ENCODE assay signal across 8 cellular contexts in the genomic region with DNA sequence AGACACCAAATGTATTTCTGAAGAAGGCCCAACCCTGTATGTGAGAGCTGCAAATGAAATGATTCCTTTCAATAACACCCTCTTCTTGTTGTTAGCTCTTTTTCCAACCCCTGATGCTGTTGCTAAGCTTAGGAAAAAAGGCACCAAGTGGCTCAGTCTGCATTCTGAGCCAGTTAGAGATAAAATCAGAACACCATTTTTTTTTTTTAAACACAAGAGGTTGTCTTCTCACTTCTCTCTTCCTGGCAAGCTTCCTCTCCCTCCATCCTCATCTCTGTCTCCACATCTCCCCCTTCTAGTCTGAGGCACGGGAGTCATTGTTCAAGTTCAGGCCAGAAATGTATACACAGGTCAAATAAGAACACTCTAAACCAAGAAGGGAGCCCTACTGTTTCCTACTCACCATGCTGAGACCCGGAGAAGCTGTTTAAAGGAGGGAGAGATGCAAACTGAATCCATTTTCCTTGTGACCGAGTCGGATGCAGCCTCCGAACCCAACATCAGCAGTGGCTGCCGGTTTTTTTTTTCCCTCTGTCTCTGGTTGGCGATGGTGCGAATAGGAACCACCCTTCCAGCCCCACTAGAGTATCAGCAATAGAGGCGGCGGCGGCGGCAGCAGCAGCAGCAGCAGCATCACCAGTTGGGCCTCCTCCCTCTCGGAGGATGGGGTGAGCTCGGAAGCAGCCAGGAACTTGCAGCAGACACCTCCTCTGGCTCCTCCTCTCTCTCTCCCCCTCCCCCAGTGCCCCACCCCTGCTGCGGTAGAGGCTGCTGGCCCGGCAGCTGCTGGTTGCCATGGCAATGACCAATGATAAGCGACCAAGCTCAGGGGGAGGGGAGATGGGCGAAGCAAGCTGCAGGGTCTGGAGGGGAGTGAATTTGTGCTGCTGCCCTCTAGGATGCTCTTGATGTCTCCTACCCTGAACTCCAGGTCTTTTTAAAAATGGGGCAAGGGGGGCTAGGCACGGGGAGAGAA. TPM values are rescaled to one million over a fixed set of nuclear protein-coding genes. Genes with fewer than 3 reads are reported as not detected.
DNase-seq lines count a peak whose midpoint lies in the region; ATAC-seq and TF ChIP-seq lines count a peak whose summit lies in the region.

TSS of gene JAKMIP2 (minus strand) at position 676 of the 976 bp plus-strand sequence. CDS start 110,922 bp downstream, outside the sequence.

- H3K36me3 ChIP-seq in SK-N-SH (replicated peaks in 1 of 2; ENCODE audit: control insufficient read depth in 1 of 2, insufficient read depth in 2 of 2, low read length in 1 of 2): no peaks in the 10 kb centered on the region
- H3K36me3 ChIP-seq in right atrium auricular region: no peaks in the 10 kb centered on the region
- no peaks in the 10 kb centered on the region for H3K36me3 ChIP-seq in aorta (ENCODE audit: control insufficient read depth in 1 of 2, insufficient read depth in 2 of 2, low read length in 1 of 2)

- TF ChIP-seq CTCF in NB4 (IDR thresholded peaks at IDR 0.05; ENCODE audit: low read depth, low read length) (no peak), SK-N-SH (IDR thresholded peaks at IDR 0.05) (peak; percentile 22), right atrium auricular region (IDR thresholded peaks at IDR 0.05) (no peak), retinal pigment epithelial cell (conservative IDR thresholded peaks at IDR 0.05; ENCODE audit: low read depth, low read length) (no peak)

- peaks cover 32% of the 10 kb centered on the region for H3K4me1 Mint-ChIP-seq in activated naive CD8-positive, alpha-beta T cell treated with anti-CD3 and anti-CD28 coated beads, Interleukin-2, amount 50 U/mL, for 24 hours

- H3K9ac ChIP-seq in SK-N-SH: peak within 1 kb of the TSS; percentile 68

- no peaks in the 10 kb centered on the region; the same call in 1 of the 2 replicates for H3K79me2 ChIP-seq in SK-N-SH (ENCODE audit: insufficient read depth)

- no peaks in the 10 kb centered on the region for H3K27me3 ChIP-seq in SK-N-SH (ENCODE audit: insufficient read depth)
- no peaks in the 10 kb centered on the region for H3K27me3 ChIP-seq in right atrium auricular region
- H3K27me3 ChIP-seq in aorta (ENCODE audit: control insufficient read depth in 1 of 2, insufficient read depth in 2 of 2, low read length in 1 of 2): no peaks in the 10 kb centered on the region

- intact Hi-C loops in aorta (cut with DNase I): no loop called here

- no peaks in the 10 kb centered on the region for H3K36me3 Mint-ChIP-seq in activated naive CD8-positive, alpha-beta T cell treated with anti-CD3 and anti-CD28 coated beads, Interleukin-2, amount 50 U/mL, for 24 hours (ENCODE audit: low read depth)

- H3K27ac ChIP-seq in SK-N-SH (ENCODE audit: low read depth in 2 of 2, low read length in 1 of 2): peak within 1 kb of the TSS; percentile 54 to 99
- peak within 1 kb of the TSS in 1 of 2 donors; percentile 18 for H3K27ac ChIP-seq in right atrium auricular region
- no peak within 1 kb of the TSS for H3K27ac ChIP-seq in aorta (ENCODE audit: low read depth in 1 of 2, low read length in 2 of 2)

- CTCF ChIA-PET in SK-N-SH (lab: Yijun Ruan, JAX): interaction anchor here (0.9 to 2.2 kb wide), 7 partner anchors 9 to 153 kb away, joined by 3 to 16 read pairs (median 3); no protein-coding TSS in a partner anchor

- WGBS in SK-N-SH (ENCODE audit: low lambda C conversion rate): under 1% methylated on average over 18 of the region's 19 CpGs
- 1 to 3% methylated on average over 19 of the region's 19 CpGs for WGBS in aorta, 2 donors

- no peaks in the 10 kb centered on the region for H3K9me2 ChIP-seq in SK-N-SH

- ATAC-seq in GM21723 (IDR thresholded peaks at IDR 0.05; ENCODE audit: unreplicated experiment) (peak; percentile 77), aorta (ENCODE audit: low FRiP score) (peak; percentile 46)
- ATAC-seq in activated naive CD8-positive, alpha-beta T cell treated with anti-CD3 and anti-CD28 coated beads, Interleukin-2, amount 50 U/mL, for 24 hours: peak; percentile 96

- peaks cover 10% of the 10 kb centered on the region for H3F3A ChIP-seq in SK-N-SH (replicated peaks; ENCODE audit: insufficient read depth)

- peak within 1 kb of the TSS; percentile 74 for H3K4me2 ChIP-seq in SK-N-SH

- H3K9me3 ChIP-seq in SK-N-SH (no peaks in the 10 kb centered on the region), right atrium auricular region (no peaks in the 10 kb centered on the region), aorta (ENCODE audit: control insufficient read depth, low read length) (peaks cover 2% of the 10 kb centered on the region)

- H3K4me3 ChIP-seq in NB4 (ENCODE audit: low read depth, low read length) (no peak within 1 kb of the TSS), SK-N-SH (ENCODE audit: low read depth in 2 of 2, low read length in 1 of 2) (peak within 1 kb of the TSS; percentile 69 to 70), right atrium auricular region (peak within 1 kb of the TSS; percentile 0 to 26), retinal pigment epithelial cell (ENCODE audit: low read length) (peak within 1 kb of the TSS; percentile 70), aorta (ENCODE audit: low read length in 2 of 2) (no peak within 1 kb of the TSS)

- POLR2A ChIA-PET in SK-N-SH (lab: Yijun Ruan, JAX): interaction anchor here (0.6 to 1.1 kb wide), 4 partner anchors 16 to 1815 kb away, joined by 3 to 4 read pairs (median 4); no protein-coding TSS in a partner anchor

- in situ Hi-C loops in Caki2 (cut with HindIII; ENCODE audit: low pct_unique_long_range_greater_than_20kb, low sequenced_read_pairs): no loop called here

- H3K4me1 ChIP-seq in SK-N-SH (ENCODE audit: control insufficient read depth in 1 of 2, insufficient read depth in 2 of 2, low read depth in 1 of 2, low read length in 1 of 2) (no peaks in the 10 kb centered on the region; a peak in 2 of 4 replicates), right atrium auricular region (no peaks in the 10 kb centered on the region), aorta (ENCODE audit: control insufficient read depth in 1 of 2, insufficient read depth in 2 of 2, low read length in 2 of 2) (no peaks in the 10 kb centered on the region)

- peak within 1 kb of the TSS; percentile 89 for H3K4me3 Mint-ChIP-seq in activated naive CD8-positive, alpha-beta T cell treated with anti-CD3 and anti-CD28 coated beads, Interleukin-2, amount 50 U/mL, for 24 hours

- no peak for TF ChIP-seq POLR2A in NB4 (IDR thresholded peaks at IDR 0.05; ENCODE audit: extremely low read depth, insufficient read length)

- TF ChIP-seq RAD21 in SK-N-SH (IDR thresholded peaks at IDR 0.05; ENCODE audit: low read length): peak; percentile 43

- no peaks in the 10 kb centered on the region for H3K27me3 Mint-ChIP-seq in activated naive CD8-positive, alpha-beta T cell treated with anti-CD3 and anti-CD28 coated beads, Interleukin-2, amount 50 U/mL, for 24 hours

- peak; percentile 94 for DNase-seq in Caki2 (ENCODE audit: low read depth)
- DNase-seq in NB4 (ENCODE audit: low read depth): peak; percentile 47
- peak; percentile 88 for DNase-seq in SK-N-SH
- DNase-seq in activated naive CD8-positive, alpha-beta T cell treated with anti-CD3 and anti-CD28 coated beads, Interleukin-2, amount 50 U/mL, for 24 hours: peak; percentile 88
- DNase-seq in right atrium auricular region (ENCODE audit: low spot score): peak; percentile 58
- peak; percentile 76 for DNase-seq in retinal pigment epithelial cell (ENCODE audit: low read depth)
- peak; percentile 65 to 79 for DNase-seq in aorta

- peak within 1 kb of the TSS; percentile 86 for H3K27ac Mint-ChIP-seq in activated naive CD8-positive, alpha-beta T cell treated with anti-CD3 and anti-CD28 coated beads, Interleukin-2, amount 50 U/mL, for 24 hours

- H4K20me1 ChIP-seq in SK-N-SH (ENCODE audit: insufficient read depth): no peaks in the 10 kb centered on the region

- peak within 1 kb of the TSS; percentile 84 for H2AFZ ChIP-seq in SK-N-SH (ENCODE audit: low read depth)

- TF ChIP-seq EP300 in SK-N-SH (IDR thresholded peaks at IDR 0.05; ENCODE audit: borderline replicate concordance in 1 of 2, low read depth in 1 of 2, low read length in 1 of 2): no peak; a peak in 1 of 4 replicates

- peaks cover under 1% of the 10 kb centered on the region for H3K9me3 Mint-ChIP-seq in activated naive CD8-positive, alpha-beta T cell treated with anti-CD3 and anti-CD28 coated beads, Interleukin-2, amount 50 U/mL, for 24 hours

TF ChIP-seq in SK-N-SH, 30 proteins besides CTCF, POLR2A, EP300 and RAD21 (continues in another document):
- TF ChIP-seq POLR2AphosphoS5 (IDR thresholded peaks at IDR 0.05; ENCODE audit: low read depth, low read length): peak; percentile 58; the same call in 1 of the 2 replicates
- TF ChIP-seq FOSL2 (IDR thresholded peaks at IDR 0.05; ENCODE audit: borderline replicate concordance, low read depth): no peak
- TF ChIP-seq, protein P1, sequence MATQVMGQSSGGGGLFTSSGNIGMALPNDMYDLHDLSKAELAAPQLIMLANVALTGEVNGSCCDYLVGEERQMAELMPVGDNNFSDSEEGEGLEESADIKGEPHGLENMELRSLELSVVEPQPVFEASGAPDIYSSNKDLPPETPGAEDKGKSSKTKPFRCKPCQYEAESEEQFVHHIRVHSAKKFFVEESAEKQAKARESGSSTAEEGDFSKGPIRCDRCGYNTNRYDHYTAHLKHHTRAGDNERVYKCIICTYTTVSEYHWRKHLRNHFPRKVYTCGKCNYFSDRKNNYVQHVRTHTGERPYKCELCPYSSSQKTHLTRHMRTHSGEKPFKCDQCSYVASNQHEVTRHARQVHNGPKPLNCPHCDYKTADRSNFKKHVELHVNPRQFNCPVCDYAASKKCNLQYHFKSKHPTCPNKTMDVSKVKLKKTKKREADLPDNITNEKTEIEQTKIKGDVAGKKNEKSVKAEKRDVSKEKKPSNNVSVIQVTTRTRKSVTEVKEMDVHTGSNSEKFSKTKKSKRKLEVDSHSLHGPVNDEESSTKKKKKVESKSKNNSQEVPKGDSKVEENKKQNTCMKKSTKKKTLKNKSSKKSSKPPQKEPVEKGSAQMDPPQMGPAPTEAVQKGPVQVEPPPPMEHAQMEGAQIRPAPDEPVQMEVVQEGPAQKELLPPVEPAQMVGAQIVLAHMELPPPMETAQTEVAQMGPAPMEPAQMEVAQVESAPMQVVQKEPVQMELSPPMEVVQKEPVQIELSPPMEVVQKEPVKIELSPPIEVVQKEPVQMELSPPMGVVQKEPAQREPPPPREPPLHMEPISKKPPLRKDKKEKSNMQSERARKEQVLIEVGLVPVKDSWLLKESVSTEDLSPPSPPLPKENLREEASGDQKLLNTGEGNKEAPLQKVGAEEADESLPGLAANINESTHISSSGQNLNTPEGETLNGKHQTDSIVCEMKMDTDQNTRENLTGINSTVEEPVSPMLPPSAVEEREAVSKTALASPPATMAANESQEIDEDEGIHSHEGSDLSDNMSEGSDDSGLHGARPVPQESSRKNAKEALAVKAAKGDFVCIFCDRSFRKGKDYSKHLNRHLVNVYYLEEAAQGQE (IDR thresholded peaks at IDR 0.05; ENCODE audit: low read depth, low read length): no peak
- TF ChIP-seq JUND (IDR thresholded peaks at IDR 0.05): no peak

RNA-seq across cellular contexts. Expression of gene JAKMIP2, which starts in this region (rescaled TPM):
- total RNA-seq in Caki2 (2014; rRNA removed; shearing (Covaris generic); ENCODE audit: low replicate concordance): 0.20 TPM in 1 of 2 replicates, not detected in the other
- polyA plus RNA-seq in SK-N-SH (2012; rRNA removed): 1.8 and 2.1 TPM in 2 replicates
- 1.6 and 2.3 TPM in 2 replicates for polyA plus RNA-seq in SK-N-SH (2012; cell fraction: cytosol; rRNA removed)
- 0.69 and 1.6 TPM in 2 replicates for polyA plus RNA-seq in SK-N-SH (2012; cell fraction: nucleus; rRNA removed)
- total RNA-seq in right atrium auricular region: under 1 TPM; 0.16 to 0.33 TPM
- 1 to 10 TPM in 1 of 2 donors, under 1 TPM in 1; 0.42 to 1.9 TPM for total RNA-seq in aorta
- under 1 TPM in 1 of 2 donors, not detected in 1; 0.13 TPM for polyA plus RNA-seq in aorta

Comparison
In these comparisons a context has a peak if more than half of its experiments do, and no peak if none do; other contexts are left out.
1. Peak in DNase-seq in Caki2; RNA of the gene not detected or under 1 TPM.
2. Peak in DNase-seq and H3K4me3 ChIP-seq in right atrium auricular region; RNA of the gene not detected or under 1 TPM.
3. ATAC-seq: peak in every context shown above with its lines; median percentile 96 in activated naive CD8-positive, alpha-beta T cell treated with anti-CD3 and anti-CD28 coated beads, Interleukin-2, amount 50 U/mL, for 24 hours; 77 in GM21723; 46 in aorta.
4. H3K4me3 ChIP-seq: peak in SK-N-SH (2 of 2) and retinal pigment epithelial cell (single experiment); none in NB4 (single experiment) and aorta (0 of 2).
5. H3K27ac ChIP-seq: peak in SK-N-SH (2 of 2); none in aorta (0 of 2).
6. Peak in every context shown above with its lines, with median percentiles within 50 percentile points of each other: DNase-seq.